19 cellular contexts compared by ENCODE assay signal in the genomic region with DNA sequence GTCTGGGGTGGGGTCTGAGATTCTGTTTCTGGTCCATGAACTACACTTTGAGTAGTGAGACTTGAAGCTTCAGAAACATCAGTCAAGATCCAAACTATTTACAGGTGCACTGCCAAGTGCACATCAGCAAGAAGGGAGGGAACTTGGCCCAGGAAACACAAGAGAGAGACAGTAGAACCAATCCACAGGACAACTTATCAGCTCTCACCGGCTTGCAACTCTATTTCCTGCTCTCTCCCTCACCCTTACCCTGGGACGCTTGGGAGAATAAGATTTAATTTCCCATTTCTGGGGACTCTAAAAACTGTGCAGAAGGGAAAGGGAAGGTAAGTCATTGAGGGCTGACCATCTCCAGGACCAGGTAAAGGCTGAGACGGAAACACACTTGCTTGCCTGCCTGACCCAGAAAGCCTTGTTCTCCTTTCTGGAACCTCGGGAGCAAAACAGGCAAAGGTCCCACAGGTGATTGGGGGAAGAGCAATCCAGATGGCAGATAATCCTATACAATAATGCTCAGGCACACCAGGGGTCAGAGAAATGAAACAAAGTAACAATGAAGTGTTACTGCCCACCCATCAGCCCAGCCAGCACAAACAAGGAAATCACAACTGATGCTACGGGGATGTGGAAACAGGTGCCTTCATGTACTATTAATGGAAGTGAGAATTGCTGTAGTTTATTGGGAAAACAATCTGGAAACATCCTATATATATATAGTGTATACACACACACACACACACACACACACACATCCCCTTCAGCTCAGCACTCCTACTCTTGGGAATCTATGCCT.
DNase-seq lines count a peak whose midpoint lies in the region; ATAC-seq, FAIRE-seq and TF ChIP-seq lines count a peak whose summit lies in the region.
"Had no signal": no experiment of that assay in that cellular context is flagged by ENCODE, and none has a peak within 500 bp of the region (broad histone marks: within the 10 kb centered on the region; RNA-seq: fewer than 3 reads in every experiment).

No MANE protein-coding gene starts in this region.

- H3K9me3 Mint-ChIP-seq in CD8-positive, alpha-beta T cell: no peaks in the 10 kb centered on the region
- no peaks in the 10 kb centered on the region for H3K9me3 Mint-ChIP-seq in dendritic cell treated with granulocyte-macrophage colony-stimulating factor and Interleukin-4, amounts not matched to agents 40 ng/mL and 50 ng/mL, for 4 days
- no peaks in the 10 kb centered on the region for H3K9me3 Mint-ChIP-seq in neural progenitor cell
- H3K9me3 Mint-ChIP-seq: H9 had no signal

- POLR2A ChIA-PET in CD8-positive, alpha-beta T cell (lab: Charles Lee): no interaction called here

- intact Hi-C loops in CD8-positive, alpha-beta T cell (cut with DNase I, micrococcal nuclease): no loop called here
- intact Hi-C loops in dendritic cell treated with granulocyte-macrophage colony-stimulating factor and Interleukin-4, amounts not matched to agents 40 ng/mL and 50 ng/mL, for 4 days (cut with micrococcal nuclease): no loop called here

- H3K9me3 ChIP-seq in CD8-positive, alpha-beta T cell (ENCODE audit: low read length): no peaks in the 10 kb centered on the region
- no peaks in the 10 kb centered on the region for H3K9me3 ChIP-seq in neural progenitor cell (ENCODE audit: low read depth)
- H3K9me3 ChIP-seq: BE2C had no signal

- H3K4me3 ChIP-seq in CD8-positive, alpha-beta T cell (ENCODE audit: low read depth, low read length): no peak overlapping the region
- no peak overlapping the region for H3K4me3 ChIP-seq in neural progenitor cell
- H3K4me3 ChIP-seq: SK-N-MC had no signal

- H3K36me3 ChIP-seq in CD8-positive, alpha-beta T cell (ENCODE audit: insufficient read depth, low read length): no peaks in the 10 kb centered on the region
- no peaks in the 10 kb centered on the region for H3K36me3 ChIP-seq in neural progenitor cell
- H3K36me3 ChIP-seq: BE2C had no signal

- no peak overlapping the region for H3K4me3 Mint-ChIP-seq in CD8-positive, alpha-beta T cell
- no peak overlapping the region for H3K4me3 Mint-ChIP-seq in dendritic cell treated with granulocyte-macrophage colony-stimulating factor and Interleukin-4, amounts not matched to agents 40 ng/mL and 50 ng/mL, for 4 days
- no peak overlapping the region for H3K4me3 Mint-ChIP-seq in neural progenitor cell
- H3K4me3 Mint-ChIP-seq: H9 had no signal

- no peak for ATAC-seq in CD8-positive, alpha-beta T cell
- ATAC-seq in GM19397 (IDR thresholded peaks at IDR 0.05; ENCODE audit: unreplicated experiment): no peak
- ATAC-seq: PC-3, Right ventricle myocardium inferior had no signal

- CTCF ChIA-PET in CD8-positive, alpha-beta T cell (lab: Charles Lee): interaction anchor here (1.1 to 2.9 kb wide), 2 partner anchors 10 to 16 kb away, joined by 3 to 23 read pairs; no protein-coding TSS in a partner anchor

- H4K20me1 ChIP-seq in neural progenitor cell (ENCODE audit: low read depth): peaks cover 65% of the 10 kb centered on the region

- no peak overlapping the region for H2AFZ ChIP-seq in neural progenitor cell (replicated peaks)

- H3K27me3 ChIP-seq in CD8-positive, alpha-beta T cell (ENCODE audit: insufficient read depth, low read length): no peaks in the 10 kb centered on the region
- no peaks in the 10 kb centered on the region for H3K27me3 ChIP-seq in neural progenitor cell
- H3K27me3 ChIP-seq: BE2C had no signal

- peaks cover 8% of the 10 kb centered on the region for H3F3A ChIP-seq in neural progenitor cell (ENCODE audit: low read depth)

- H3K27ac ChIP-seq in CD8-positive, alpha-beta T cell (ENCODE audit: low read depth, low read length): no peak overlapping the region
- no peak overlapping the region for H3K27ac ChIP-seq in neural progenitor cell
- H3K27ac ChIP-seq: SK-N-MC had no signal

- H3K9ac ChIP-seq in neural progenitor cell: no peak overlapping the region

- H3K27me3 Mint-ChIP-seq in CD8-positive, alpha-beta T cell (ENCODE audit: low read depth): no peaks in the 10 kb centered on the region
- H3K27me3 Mint-ChIP-seq in dendritic cell treated with granulocyte-macrophage colony-stimulating factor and Interleukin-4, amounts not matched to agents 40 ng/mL and 50 ng/mL, for 4 days: no peaks in the 10 kb centered on the region
- peaks cover 7% of the 10 kb centered on the region for H3K27me3 Mint-ChIP-seq in neural progenitor cell (ENCODE audit: insufficient read depth, low read depth)

- H3K4me1 Mint-ChIP-seq in CD8-positive, alpha-beta T cell (ENCODE audit: low read depth): peaks cover 7% of the 10 kb centered on the region
- peaks cover 10% of the 10 kb centered on the region for H3K4me1 Mint-ChIP-seq in dendritic cell treated with granulocyte-macrophage colony-stimulating factor and Interleukin-4, amounts not matched to agents 40 ng/mL and 50 ng/mL, for 4 days (ENCODE audit: low read depth)
- H3K4me1 Mint-ChIP-seq in neural progenitor cell: peaks cover 48% of the 10 kb centered on the region

- no peaks in the 10 kb centered on the region for H3K4me1 ChIP-seq in CD8-positive, alpha-beta T cell (ENCODE audit: insufficient read depth, low read length)
- peaks cover 15% of the 10 kb centered on the region for H3K4me1 ChIP-seq in neural progenitor cell
- H3K4me1 ChIP-seq: BE2C had no signal

- no peak for FAIRE-seq in RCC 7860 (lab: Jason Lieb, UNC)

- H3K4me2 ChIP-seq in neural progenitor cell: no peak overlapping the region

- no peak for TF ChIP-seq CTCF in CD8-positive, alpha-beta T cell (IDR thresholded peaks at IDR 0.05)
- no peak for TF ChIP-seq CTCF in neural progenitor cell (IDR thresholded peaks at IDR 0.05)

- peak overlapping the region; percentile 4 for H3K27ac Mint-ChIP-seq in CD8-positive, alpha-beta T cell
- H3K27ac Mint-ChIP-seq in dendritic cell treated with granulocyte-macrophage colony-stimulating factor and Interleukin-4, amounts not matched to agents 40 ng/mL and 50 ng/mL, for 4 days: peak overlapping the region; percentile 18
- H3K27ac Mint-ChIP-seq in neural progenitor cell: peak overlapping the region; percentile 74

- no peak for DNase-seq in CD8-positive, alpha-beta T cell
- DNase-seq in OCI-M1 (lab: John Stamatoyannopoulos, UW) (peak; percentile 30), neural progenitor cell (ENCODE audit: low spot score) (no peak), superior temporal gyrus (ENCODE audit: extremely low spot score) (no peak), germinal center (ENCODE audit: low spot score) (no peak), RCC 7860 (ENCODE audit: low spot score) (no peak)
- DNase-seq: ACHN, BE2C, DMS 273 treated with DMSO at 0.1 percent for 48 hours, H9, MV-4-11, NCI-H1436, NCI-H2081 treated with DMSO at 0.1 percent for 48 hours, NCI-H524 treated with DMSO at 0.1 percent for 48 hours, PC-3 had no signal

- no peaks in the 10 kb centered on the region for H3K79me2 ChIP-seq in neural progenitor cell (ENCODE audit: low read depth)

- no peaks in the 10 kb centered on the region for H3K36me3 Mint-ChIP-seq in CD8-positive, alpha-beta T cell
- H3K36me3 Mint-ChIP-seq in dendritic cell treated with granulocyte-macrophage colony-stimulating factor and Interleukin-4, amounts not matched to agents 40 ng/mL and 50 ng/mL, for 4 days (ENCODE audit: low read depth): peaks cover 48% of the 10 kb centered on the region
- H3K36me3 Mint-ChIP-seq in neural progenitor cell: no peaks in the 10 kb centered on the region

Comparison
In these comparisons a context has a peak if more than half of its experiments do, and no peak if none do; other contexts are left out.
1. H3K27ac Mint-ChIP-seq: peak in every context shown above with its lines; median percentile 74 in neural progenitor cell; 18 in dendritic cell treated with granulocyte-macrophage colony-stimulating factor and Interleukin-4, amounts not matched to agents 40 ng/mL and 50 ng/mL, for 4 days; 4 in CD8-positive, alpha-beta T cell.